ENCODE assay signal across 16 cellular contexts in genomic region chr14:59377991-59378720, GRCh38.
DNase-seq lines count a peak whose midpoint lies in the region; ATAC-seq and TF ChIP-seq lines count a peak whose summit lies in the region.
"Had no signal": no experiment of that assay in that cellular context is flagged by ENCODE, and none has a peak within 500 bp of the region (broad histone marks: within the 10 kb centered on the region; RNA-seq: fewer than 3 reads in every experiment).

No MANE protein-coding gene starts in this region.

- peak overlapping the region in 1 of 5 experiments; percentile 9 for H3K4me3 Mint-ChIP-seq in brain
- H3K4me3 Mint-ChIP-seq: activated CD8-positive, alpha-beta T cell treated with anti-CD3 and anti-CD28 coated beads for 36 hours; CD8-positive, alpha-beta T cell; central memory CD8-positive, alpha-beta T cell had no signal

- H3K27me3 Mint-ChIP-seq in brain = peaks cover 4% of the 10 kb centered on the region

- TF ChIP-seq CTCF in Loucy (conservative IDR thresholded peaks at IDR 0.05; ENCODE audit: low read length) (no peak), brain (conservative IDR thresholded peaks at IDR 0.05) (no peak), lower lobe of right lung (IDR thresholded peaks at IDR 0.05) (no peak)

- intact Hi-C loops in lower lobe of right lung (cut with DNase I) = no loop called here

- H3K36me3 ChIP-seq in Loucy (ENCODE audit: insufficient read depth, low read length) (no peaks in the 10 kb centered on the region), lower lobe of right lung (no peaks in the 10 kb centered on the region), stomach smooth muscle (ENCODE audit: control insufficient read depth in 2 of 2, insufficient read depth in 2 of 2, low read length in 2 of 2) (no peaks in the 10 kb centered on the region)

- H4K20me1 ChIP-seq in Loucy (ENCODE audit: insufficient read depth, low read length, poor library complexity, severe bottlenecking) = no peaks in the 10 kb centered on the region

- H3K27ac Mint-ChIP-seq in brain = peak overlapping the region in 4 of 5 experiments; percentile 13 to 67 (median 39)
- H3K27ac Mint-ChIP-seq: activated CD8-positive, alpha-beta T cell treated with anti-CD3 and anti-CD28 coated beads for 36 hours; CD8-positive, alpha-beta T cell had no signal

- peak overlapping the region; percentile 5 for H3K4me2 ChIP-seq in Loucy (ENCODE audit: low read depth, low read length, poor library complexity, severe bottlenecking)

- no peaks in the 10 kb centered on the region for H3K79me2 ChIP-seq in Loucy (ENCODE audit: insufficient read depth, low read length)

- H3F3A ChIP-seq in Loucy (ENCODE audit: low read depth) = no peaks in the 10 kb centered on the region

- peaks cover 13% of the 10 kb centered on the region for H3K36me3 Mint-ChIP-seq in brain
- H3K36me3 Mint-ChIP-seq: CD8-positive, alpha-beta T cell had no signal

- peaks cover 31% of the 10 kb centered on the region for H3K4me1 Mint-ChIP-seq in brain
- H3K4me1 Mint-ChIP-seq: central memory CD8-positive, alpha-beta T cell had no signal

- H3K9me3 Mint-ChIP-seq in brain = peaks cover 0 to 10% (median 8%) of the 10 kb centered on the region in 5 experiments
- H3K9me3 Mint-ChIP-seq: activated CD8-positive, alpha-beta T cell treated with anti-CD3 and anti-CD28 coated beads for 36 hours; central memory CD8-positive, alpha-beta T cell had no signal

- H3K9me3 ChIP-seq in Loucy (ENCODE audit: insufficient read depth, low read depth, low read length) = no peaks in the 10 kb centered on the region
- H3K9me3 ChIP-seq in lower lobe of right lung = no peaks in the 10 kb centered on the region
- no peaks in the 10 kb centered on the region for H3K9me3 ChIP-seq in stomach smooth muscle (ENCODE audit: control insufficient read depth in 2 of 2, low read length in 2 of 2)
- H3K9me3 ChIP-seq: psoas muscle had no signal

- H3K9me2 ChIP-seq in Loucy (replicated peaks; ENCODE audit: low read depth, low read length) = no peaks in the 10 kb centered on the region

- H3K27me3 ChIP-seq in Loucy (ENCODE audit: insufficient read depth, low read length, poor library complexity, severe bottlenecking) = peaks cover 11% of the 10 kb centered on the region
- no peaks in the 10 kb centered on the region for H3K27me3 ChIP-seq in lower lobe of right lung (ENCODE audit: low read depth)
- H3K27me3 ChIP-seq in stomach smooth muscle (ENCODE audit: control insufficient read depth in 1 of 2, insufficient read depth in 2 of 2, low read length in 2 of 2) = no peaks in the 10 kb centered on the region

- no peak overlapping the region for H3K4me3 ChIP-seq in Loucy (ENCODE audit: low read length, poor library complexity, severe bottlenecking)
- no peak overlapping the region for H3K4me3 ChIP-seq in lower lobe of right lung
- H3K4me3 ChIP-seq in stomach smooth muscle (ENCODE audit: low read length in 2 of 2) = no peak overlapping the region
- H3K4me3 ChIP-seq: psoas muscle had no signal

- H3K9ac ChIP-seq in Loucy (ENCODE audit: low read depth, low read length, poor library complexity, severe bottlenecking) (no peak overlapping the region), stomach smooth muscle (ENCODE audit: low read length in 2 of 2) (no peak overlapping the region)

- DNase-seq in lower lobe of right lung (no peak), NCI-H1436 (lab: John Stamatoyannopoulos, UW) (no peak), germinal center (ENCODE audit: low spot score) (no peak), HUDEP-2 (lab: John Stamatoyannopoulos, UW; ENCODE audit: unreplicated experiment in 76 of 76) (no peak)
- DNase-seq: activated CD8-positive, alpha-beta T cell treated with anti-CD3 and anti-CD28 coated beads for 36 hours; activated naive CD4-positive, alpha-beta T cell; CD8-positive, alpha-beta T cell; Karpas-422; midbrain; NCI-H345; psoas muscle had no signal

- peak; percentile 58 to 59 for ATAC-seq in lower lobe of right lung
- ATAC-seq: activated CD8-positive, alpha-beta T cell treated with anti-CD3 and anti-CD28 coated beads for 36 hours; CD8-positive, alpha-beta T cell; psoas muscle had no signal

- H3K4me1 ChIP-seq in Loucy (ENCODE audit: insufficient read depth, low read length, poor library complexity, severe bottlenecking) (peaks cover 10% of the 10 kb centered on the region), lower lobe of right lung (peaks cover 9% of the 10 kb centered on the region), stomach smooth muscle (ENCODE audit: control insufficient read depth, insufficient read depth, low read length) (peaks cover 7% of the 10 kb centered on the region)

- H2AFZ ChIP-seq in Loucy (ENCODE audit: low read length) = no peak overlapping the region

- H3K27ac ChIP-seq in lower lobe of right lung (peak overlapping the region; percentile 43), stomach smooth muscle (ENCODE audit: low read length) (peak overlapping the region; percentile 42)
- H3K27ac ChIP-seq: epithelial cell of prostate, psoas muscle had no signal
